8 cellular contexts compared by ENCODE assay signal in genomic region chr1:153419436-153419793, GRCh38. TPM values are rescaled to one million over a fixed set of nuclear protein-coding genes. Genes with fewer than 3 reads are reported as not detected.
"Had no signal": no experiment of that assay in that cellular context is flagged by ENCODE, and none has a peak within 500 bp of the region (broad histone marks: within the 10 kb centered on the region; RNA-seq: fewer than 3 reads in every experiment).

No MANE protein-coding gene starts in this region.

RNA-seq across cellular contexts. Expression of gene S100A7A, which starts 3.1 kb away (rescaled TPM):
- total RNA-seq: K562, M059J, OCI-LY7, PC-9, Right ventricle myocardium inferior, RPMI7951, SJCRH30, SK-MEL-5 had no signal
- polyA plus RNA-seq: K562 had no signal

RNA-seq across cellular contexts. Expression of gene S100A8, which starts 28.5 kb away (rescaled TPM):
- total RNA-seq: OCI-LY7, PC-9, SJCRH30, SK-MEL-5 had no signal

RNA-seq across cellular contexts. Expression of gene S100A7, which starts 41.0 kb away (rescaled TPM):
- total RNA-seq: K562, M059J, OCI-LY7, PC-9, Right ventricle myocardium inferior, RPMI7951, SJCRH30, SK-MEL-5 had no signal
- polyA plus RNA-seq: K562 had no signal

RNA-seq across cellular contexts. Expression of gene S100A12, which starts 44.0 kb away (rescaled TPM):
- total RNA-seq: K562, M059J, OCI-LY7, PC-9, RPMI7951, SJCRH30, SK-MEL-5 had no signal
- polyA plus RNA-seq: K562 had no signal
